ENCODE assay signal across 19 cellular contexts in the genomic region with DNA sequence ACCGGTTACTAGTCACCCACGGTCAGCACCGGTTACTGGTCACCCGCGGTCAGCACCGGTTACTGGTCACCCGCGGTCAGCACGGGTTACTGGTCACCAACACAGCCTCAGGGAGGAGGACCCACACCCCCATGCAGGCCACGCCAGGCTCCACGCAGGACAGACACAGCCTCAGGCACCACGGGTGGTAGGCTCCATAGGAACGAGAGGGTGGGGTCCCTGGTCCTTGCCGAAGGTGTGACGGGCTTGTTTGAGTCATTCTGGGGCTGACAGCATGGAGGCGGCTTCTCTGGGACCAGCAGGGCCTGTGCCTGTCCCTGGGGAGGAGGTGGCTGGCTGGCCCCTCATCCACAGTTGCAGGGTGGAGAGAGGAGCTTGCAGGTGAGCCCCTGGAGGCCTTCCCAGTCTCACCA.
"Had no signal": no experiment of that assay in that cellular context is flagged by ENCODE, and none has a peak within 500 bp of the region (broad histone marks: within the 10 kb centered on the region; RNA-seq: fewer than 3 reads in every experiment).

No MANE protein-coding gene starts in this region.

- H3K27ac Mint-ChIP-seq: activated naive CD4-positive, alpha-beta T cell treated with anti-CD3 and anti-CD28 coated beads, Interleukin-2, amount 50 U/mL, for 72 hours; activated T-cell treated with anti-CD3 and anti-CD28 coated beads, Interleukin-2, amount 50 U/mL, for 24 hours; mesothelial cell of epicardium; neural progenitor cell had no signal

- H3K79me2 ChIP-seq: parathyroid adenoma had no signal

- H2AFZ ChIP-seq: neural progenitor cell, parathyroid adenoma had no signal

- H3K4me2 ChIP-seq: neural progenitor cell had no signal

- DNase-seq: activated CD4-positive, alpha-beta T cell treated with anti-CD3 and anti-CD28 coated beads, Interleukin-2, amount 50 U/mL, for 1 hour; activated gamma-delta T cell; activated T-cell treated with anti-CD3 and anti-CD28 coated beads, Interleukin-2, amount 50 U/mL, for 24 hours; central memory CD4-positive, alpha-beta T cell; effector CD8-positive, alpha-beta T cell; foreskin keratinocyte; lower lobe of right lung; stimulated activated CD4-positive, alpha-beta T cell treated with anti-CD3 and anti-CD28 coated beads, Interleukin-4, amount 100 ng/mL, for 24 hours; stimulated activated naive CD4-positive, alpha-beta T cell; T-helper 9 cell; tibial artery; uterus had no signal

- H3K36me3 Mint-ChIP-seq: activated naive CD4-positive, alpha-beta T cell treated with anti-CD3 and anti-CD28 coated beads, Interleukin-2, amount 50 U/mL, for 72 hours; mesothelial cell of epicardium; neural progenitor cell had no signal

- H3K9me3 Mint-ChIP-seq: activated naive CD4-positive, alpha-beta T cell treated with anti-CD3 and anti-CD28 coated beads, Interleukin-2, amount 50 U/mL, for 72 hours; activated T-cell treated with anti-CD3 and anti-CD28 coated beads, Interleukin-2, amount 50 U/mL, for 24 hours; mesothelial cell of epicardium had no signal

- H3K9ac ChIP-seq: neural progenitor cell, parathyroid adenoma had no signal

- H3K27me3 ChIP-seq: foreskin keratinocyte, neural progenitor cell, uterus had no signal

- H3K4me1 ChIP-seq: foreskin keratinocyte, lower lobe of right lung, neural progenitor cell, parathyroid adenoma, tibial artery, uterus had no signal

- H3K4me1 Mint-ChIP-seq: mesothelial cell of epicardium had no signal

- FAIRE-seq: endothelial cell of umbilical vein had no signal

- H3K36me3 ChIP-seq: lower lobe of right lung, neural progenitor cell, tibial artery, uterus had no signal

- H3K4me3 ChIP-seq: coronary artery, lower lobe of right lung, neural progenitor cell, tibial artery, uterus had no signal

- H3K27ac ChIP-seq: coronary artery, foreskin keratinocyte, lower lobe of right lung, neural progenitor cell, parathyroid adenoma, tibial artery, uterus had no signal

- H3K4me3 Mint-ChIP-seq: activated T-cell treated with anti-CD3 and anti-CD28 coated beads, Interleukin-2, amount 50 U/mL, for 24 hours; mesothelial cell of epicardium; neural progenitor cell had no signal

- H3K9me3 ChIP-seq: lower lobe of right lung, tibial artery, uterus had no signal

- ATAC-seq: activated CD4-positive, CD25-positive, alpha-beta regulatory T cell treated with anti-CD3 and anti-CD28 coated beads, Interleukin-2, amount 50 U/mL, for 24 hours; activated naive CD4-positive, alpha-beta T cell treated with anti-CD3 and anti-CD28 coated beads, Interleukin-2, amount 50 U/mL, for 72 hours; foreskin keratinocyte; lower lobe of right lung had no signal
